In genomic region chr20:10673831-10674683, GRCh38 we compare ENCODE assay signal across 8 cellular contexts. TPM values are rescaled to one million over a fixed set of nuclear protein-coding genes. Genes with fewer than 3 reads are reported as not detected.
DNase-seq lines count a peak whose midpoint lies in the region; ATAC-seq and TF ChIP-seq lines count a peak whose summit lies in the region.

JAG1 (minus strand) TSS chr20:10673999; CDS start chr20:10673530, 469 bp downstream.

- no peaks in the 10 kb centered on the region for H3K9me3 ChIP-seq in lower lobe of right lung

- peak within 1 kb of the TSS; percentile 98 for H3K27ac ChIP-seq in lower lobe of right lung

- intact Hi-C loops in lower lobe of right lung (cut with DNase I), result no loop called here

- peak within 1 kb of the TSS; percentile 41 for H3K27ac Mint-ChIP-seq in activated CD4-positive, alpha-beta T cell treated with anti-CD3 and anti-CD28 coated beads, Interleukin-2, amount 10 ng/mL, durations not matched to agents 7 days and 5 days
- H3K27ac Mint-ChIP-seq in effector memory CD8-positive, alpha-beta T cell, result peak within 1 kb of the TSS in 1 of 2 donors; percentile 44

- H3K36me3 Mint-ChIP-seq in activated CD4-positive, alpha-beta T cell treated with anti-CD3 and anti-CD28 coated beads, Interleukin-2, amount 10 ng/mL, durations not matched to agents 7 days and 5 days (ENCODE audit: low read depth), result peaks cover 3% of the 10 kb centered on the region
- peaks cover 3% of the 10 kb centered on the region for H3K36me3 Mint-ChIP-seq in effector memory CD8-positive, alpha-beta T cell (ENCODE audit: insufficient read depth)

- POLR2A ChIA-PET in activated CD4-positive, alpha-beta T cell treated with anti-CD3 and anti-CD28 coated beads, Interleukin-2, amount 10 ng/mL, durations not matched to agents 7 days and 5 days (lab: Charles Lee), result no interaction called here

- peak within 1 kb of the TSS; percentile 76 for H3K4me3 Mint-ChIP-seq in activated CD4-positive, alpha-beta T cell treated with anti-CD3 and anti-CD28 coated beads, Interleukin-2, amount 10 ng/mL, durations not matched to agents 7 days and 5 days
- H3K4me3 Mint-ChIP-seq in effector memory CD8-positive, alpha-beta T cell, result peak within 1 kb of the TSS; percentile 88 to 90

- H3K27me3 Mint-ChIP-seq in activated CD4-positive, alpha-beta T cell treated with anti-CD3 and anti-CD28 coated beads, Interleukin-2, amount 10 ng/mL, durations not matched to agents 7 days and 5 days, result peaks cover 77% of the 10 kb centered on the region
- peaks cover 67 to 89% of the 10 kb centered on the region in 2 donors for H3K27me3 Mint-ChIP-seq in effector memory CD8-positive, alpha-beta T cell

- H3K4me1 ChIP-seq in lower lobe of right lung, result peaks cover 21% of the 10 kb centered on the region

- peaks cover 1% of the 10 kb centered on the region for H3K36me3 ChIP-seq in lower lobe of right lung

- TF ChIP-seq CTCF in lower lobe of right lung (IDR thresholded peaks at IDR 0.05), result no peak

- peaks cover 24% of the 10 kb centered on the region for H3K4me1 Mint-ChIP-seq in activated CD4-positive, alpha-beta T cell treated with anti-CD3 and anti-CD28 coated beads, Interleukin-2, amount 10 ng/mL, durations not matched to agents 7 days and 5 days
- H3K4me1 Mint-ChIP-seq in effector memory CD8-positive, alpha-beta T cell (ENCODE audit: low read depth in 2 of 2), result peaks cover 9 to 14% of the 10 kb centered on the region in 2 donors

- ATAC-seq in GM19351 (IDR thresholded peaks at IDR 0.05; ENCODE audit: unreplicated experiment) (peak; percentile 53), HG03439 (IDR thresholded peaks at IDR 0.05; ENCODE audit: unreplicated experiment) (peak; percentile 68), lower lobe of right lung (peak; percentile 89 to 92)
- peak; percentile 58 for ATAC-seq in effector memory CD8-positive, alpha-beta T cell (replicated peaks)

- H3K9me3 Mint-ChIP-seq in activated CD4-positive, alpha-beta T cell treated with anti-CD3 and anti-CD28 coated beads, Interleukin-2, amount 10 ng/mL, durations not matched to agents 7 days and 5 days, result no peaks in the 10 kb centered on the region
- H3K9me3 Mint-ChIP-seq in effector memory CD8-positive, alpha-beta T cell, result no peaks in the 10 kb centered on the region

- no peaks in the 10 kb centered on the region for H3K27me3 ChIP-seq in lower lobe of right lung (ENCODE audit: low read depth)

- CTCF ChIA-PET in activated CD4-positive, alpha-beta T cell treated with anti-CD3 and anti-CD28 coated beads, Interleukin-2, amount 10 ng/mL, durations not matched to agents 7 days and 5 days (lab: Charles Lee), result interaction anchor here (1.1 to 1.6 kb wide), 4 partner anchors 14 to 219 kb away, joined by 3 to 5 read pairs (median 3); no protein-coding TSS in a partner anchor

- peak within 1 kb of the TSS; percentile 81 for H3K4me3 ChIP-seq in lower lobe of right lung

- DNase-seq in COLO668 (lab: John Stamatoyannopoulos, UW; ENCODE audit: unreplicated experiment), result peak; percentile 98
- peak; percentile 91 for DNase-seq in NCI-H446 treated with DMSO at 0.1 percent for 48 hours (lab: John Stamatoyannopoulos, UW)
- DNase-seq in activated CD4-positive, alpha-beta T cell treated with anti-CD3 and anti-CD28 coated beads, Interleukin-2, amount 10 ng/mL, durations not matched to agents 7 days and 5 days, result peak; percentile 53
- peak in 2 of 3 experiments; percentile 15 to 23 for DNase-seq in effector memory CD8-positive, alpha-beta T cell
- peak; percentile 97 for DNase-seq in lower lobe of right lung
- peak; percentile 57 to 60 for DNase-seq in stimulated activated CD8-positive, alpha-beta memory T cell treated with anti-CD3 and anti-CD28 coated beads, Interleukin-15, amount 100 ng/mL, for 48 hours (ENCODE audit: low read depth in 2 of 2)

RNA-seq across cellular contexts. Expression of gene JAG1, which starts in this region (rescaled TPM):
- under 1 TPM in 1 of 2 experiments, not detected in 1; 0.15 TPM for total RNA-seq in activated CD4-positive, alpha-beta T cell treated with anti-CD3 and anti-CD28 coated beads, Interleukin-2, amount 10 ng/mL, durations not matched to agents 7 days and 5 days
- total RNA-seq in lower lobe of right lung, result 60.1 TPM

Comparison
In these comparisons a context has a peak if more than half of its experiments do, and no peak if none do; other contexts are left out.
1. Peak in every context shown above with its lines: DNase-seq, ATAC-seq, H3K4me3 ChIP-seq and H3K27ac ChIP-seq.
2. RNA of gene JAG1 (total RNA-seq): 60.1 TPM in lower lobe of right lung (single experiment); 0.15 TPM in activated CD4-positive, alpha-beta T cell treated with anti-CD3 and anti-CD28 coated beads, Interleukin-2, amount 10 ng/mL, durations not matched to agents 7 days and 5 days; every median in the first group is over 10 times any median in the second.
3. Peak in DNase-seq in activated CD4-positive, alpha-beta T cell treated with anti-CD3 and anti-CD28 coated beads, Interleukin-2, amount 10 ng/mL, durations not matched to agents 7 days and 5 days; RNA of the gene not detected or under 1 TPM.
4. DNase-seq: peak in every context shown above with its lines; median percentile 98 in COLO668; 97 in lower lobe of right lung; 91 in NCI-H446 treated with DMSO at 0.1 percent for 48 hours; 58 in stimulated activated CD8-positive, alpha-beta memory T cell treated with anti-CD3 and anti-CD28 coated beads, Interleukin-15, amount 100 ng/mL, for 48 hours; 53 in activated CD4-positive, alpha-beta T cell treated with anti-CD3 and anti-CD28 coated beads, Interleukin-2, amount 10 ng/mL, durations not matched to agents 7 days and 5 days; 19 in effector memory CD8-positive, alpha-beta T cell.